Comparison of ENCODE assay signal across 1 cellular context in the genomic region with DNA sequence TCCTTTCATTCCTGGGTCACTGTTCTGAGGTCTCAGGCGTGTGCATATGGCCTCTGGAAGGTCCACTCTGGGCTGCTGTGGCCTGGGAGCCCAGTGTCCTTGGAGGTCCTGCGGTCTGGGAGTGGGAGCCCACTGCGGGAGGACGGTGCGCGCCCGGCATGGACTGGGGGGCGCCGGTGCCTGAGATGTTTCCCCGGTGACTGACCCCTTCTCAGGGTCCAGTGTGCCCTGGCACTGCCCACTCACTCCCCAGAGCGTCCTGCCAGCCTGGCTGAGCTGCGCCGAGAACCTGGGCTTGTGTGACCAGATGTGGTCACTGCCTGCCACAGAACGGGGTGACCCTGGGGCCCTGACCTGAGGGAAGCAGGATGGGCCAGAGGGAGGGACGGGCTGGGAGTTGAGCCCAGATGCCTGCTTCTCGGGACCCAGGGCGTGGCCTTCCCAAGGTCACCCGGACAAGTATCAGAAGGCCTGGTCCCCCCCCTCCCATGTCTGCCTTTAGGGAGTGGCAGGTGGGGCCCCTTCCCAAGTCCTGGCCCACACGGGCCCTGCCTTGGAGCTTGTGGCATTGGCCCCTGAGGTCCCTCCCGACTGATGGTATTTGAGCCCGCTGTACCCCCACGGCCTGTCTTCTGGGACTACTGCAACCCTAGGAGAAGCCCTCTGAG.
TF ChIP-seq lines count a peak whose summit lies in the region.

No MANE protein-coding gene starts in this region.

TF ChIP-seq in K562, 482 proteins besides CTCF, POLR2A, EP300 and RAD21:
- TF ChIP-seq, protein P1, sequence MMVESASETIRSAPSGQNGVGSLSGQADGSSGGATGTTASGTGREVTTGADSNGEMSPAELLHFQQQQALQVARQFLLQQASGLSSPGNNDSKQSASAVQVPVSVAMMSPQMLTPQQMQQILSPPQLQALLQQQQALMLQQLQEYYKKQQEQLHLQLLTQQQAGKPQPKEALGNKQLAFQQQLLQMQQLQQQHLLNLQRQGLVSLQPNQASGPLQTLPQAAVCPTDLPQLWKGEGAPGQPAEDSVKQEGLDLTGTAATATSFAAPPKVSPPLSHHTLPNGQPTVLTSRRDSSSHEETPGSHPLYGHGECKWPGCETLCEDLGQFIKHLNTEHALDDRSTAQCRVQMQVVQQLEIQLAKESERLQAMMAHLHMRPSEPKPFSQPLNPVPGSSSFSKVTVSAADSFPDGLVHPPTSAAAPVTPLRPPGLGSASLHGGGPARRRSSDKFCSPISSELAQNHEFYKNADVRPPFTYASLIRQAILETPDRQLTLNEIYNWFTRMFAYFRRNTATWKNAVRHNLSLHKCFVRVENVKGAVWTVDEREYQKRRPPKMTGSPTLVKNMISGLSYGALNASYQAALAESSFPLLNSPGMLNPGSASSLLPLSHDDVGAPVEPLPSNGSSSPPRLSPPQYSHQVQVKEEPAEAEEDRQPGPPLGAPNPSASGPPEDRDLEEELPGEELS (CRISPR knock-in tag; IDR thresholded peaks at IDR 0.05; ENCODE audit: borderline replicate concordance) = 0 out of 2 replicates have a peak, but pooled peaks have one; percentile 35
- TF ChIP-seq ZNF77 (CRISPR knock-in tag; IDR thresholded peaks at IDR 0.05) (0 out of 2 replicates have a peak, but pooled peaks have one; percentile 40), HNRNPL (IDR thresholded peaks at IDR 0.05; ENCODE audit: low read depth, low read length) (peak; percentile 32; the same call in 1 of the 2 replicates), ZNF146 (CRISPR knock-in tag; IDR thresholded peaks at IDR 0.05; ENCODE audit: unreplicated experiment) (no peak), POLR2G (IDR thresholded peaks at IDR 0.05; ENCODE audit: low read depth, low read length) (peak; percentile 11), ZKSCAN8 (CRISPR knock-in tag; IDR thresholded peaks at IDR 0.05) (no peak), PYGO2 (tag; IDR thresholded peaks at IDR 0.05) (no peak), ZC3H4 (CRISPR knock-in tag; IDR thresholded peaks at IDR 0.05; ENCODE audit: borderline replicate concordance) (0 out of 2 replicates have a peak, but pooled peaks have one; percentile 48), ZNF589 (CRISPR knock-in tag; IDR thresholded peaks at IDR 0.05; ENCODE audit: low read depth) (no peak), NR2C1 (IDR thresholded peaks at IDR 0.05) (no peak), NR2C1 (tag; IDR thresholded peaks at IDR 0.05) (no peak), ZNF12 (CRISPR knock-in tag; IDR thresholded peaks at IDR 0.05) (0 out of 2 replicates have a peak, but pooled peaks have one; percentile 4), ESRRA (IDR thresholded peaks at IDR 0.05; ENCODE audit: borderline replicate concordance, low read depth) (peak; percentile 89), MBD2 (IDR thresholded peaks at IDR 0.05; ENCODE audit: borderline replicate concordance, low read depth) (0 out of 2 replicates have a peak, but pooled peaks have one; percentile 9), ZBTB17 (CRISPR knock-in tag; IDR thresholded peaks at IDR 0.05) (peak; percentile 11; the same call in 1 of the 2 replicates), RBFOX2 (IDR thresholded peaks at IDR 0.05; ENCODE audit: low read depth, low read length) (peak; percentile 42; the same call in 1 of the 2 replicates), FIP1L1 (IDR thresholded peaks at IDR 0.05; ENCODE audit: low read depth, low read length, poor library complexity, severe bottlenecking) (peak; percentile 31), CLOCK (CRISPR knock-in tag; IDR thresholded peaks at IDR 0.05; ENCODE audit: borderline replicate concordance) (no peak), RBM39 (optimal IDR thresholded peaks at IDR 0.05; ENCODE audit: low read depth, low read length) (no peak), FOXK2 (conservative IDR thresholded peaks at IDR 0.05 in 1 of 2, IDR thresholded peaks at IDR 0.05 in 1 of 2; ENCODE audit: low read depth in 2 of 2) (no peak), MIER1 (IDR thresholded peaks at IDR 0.05; ENCODE audit: low read depth) (no peak)
- TF ChIP-seq, protein P2, sequence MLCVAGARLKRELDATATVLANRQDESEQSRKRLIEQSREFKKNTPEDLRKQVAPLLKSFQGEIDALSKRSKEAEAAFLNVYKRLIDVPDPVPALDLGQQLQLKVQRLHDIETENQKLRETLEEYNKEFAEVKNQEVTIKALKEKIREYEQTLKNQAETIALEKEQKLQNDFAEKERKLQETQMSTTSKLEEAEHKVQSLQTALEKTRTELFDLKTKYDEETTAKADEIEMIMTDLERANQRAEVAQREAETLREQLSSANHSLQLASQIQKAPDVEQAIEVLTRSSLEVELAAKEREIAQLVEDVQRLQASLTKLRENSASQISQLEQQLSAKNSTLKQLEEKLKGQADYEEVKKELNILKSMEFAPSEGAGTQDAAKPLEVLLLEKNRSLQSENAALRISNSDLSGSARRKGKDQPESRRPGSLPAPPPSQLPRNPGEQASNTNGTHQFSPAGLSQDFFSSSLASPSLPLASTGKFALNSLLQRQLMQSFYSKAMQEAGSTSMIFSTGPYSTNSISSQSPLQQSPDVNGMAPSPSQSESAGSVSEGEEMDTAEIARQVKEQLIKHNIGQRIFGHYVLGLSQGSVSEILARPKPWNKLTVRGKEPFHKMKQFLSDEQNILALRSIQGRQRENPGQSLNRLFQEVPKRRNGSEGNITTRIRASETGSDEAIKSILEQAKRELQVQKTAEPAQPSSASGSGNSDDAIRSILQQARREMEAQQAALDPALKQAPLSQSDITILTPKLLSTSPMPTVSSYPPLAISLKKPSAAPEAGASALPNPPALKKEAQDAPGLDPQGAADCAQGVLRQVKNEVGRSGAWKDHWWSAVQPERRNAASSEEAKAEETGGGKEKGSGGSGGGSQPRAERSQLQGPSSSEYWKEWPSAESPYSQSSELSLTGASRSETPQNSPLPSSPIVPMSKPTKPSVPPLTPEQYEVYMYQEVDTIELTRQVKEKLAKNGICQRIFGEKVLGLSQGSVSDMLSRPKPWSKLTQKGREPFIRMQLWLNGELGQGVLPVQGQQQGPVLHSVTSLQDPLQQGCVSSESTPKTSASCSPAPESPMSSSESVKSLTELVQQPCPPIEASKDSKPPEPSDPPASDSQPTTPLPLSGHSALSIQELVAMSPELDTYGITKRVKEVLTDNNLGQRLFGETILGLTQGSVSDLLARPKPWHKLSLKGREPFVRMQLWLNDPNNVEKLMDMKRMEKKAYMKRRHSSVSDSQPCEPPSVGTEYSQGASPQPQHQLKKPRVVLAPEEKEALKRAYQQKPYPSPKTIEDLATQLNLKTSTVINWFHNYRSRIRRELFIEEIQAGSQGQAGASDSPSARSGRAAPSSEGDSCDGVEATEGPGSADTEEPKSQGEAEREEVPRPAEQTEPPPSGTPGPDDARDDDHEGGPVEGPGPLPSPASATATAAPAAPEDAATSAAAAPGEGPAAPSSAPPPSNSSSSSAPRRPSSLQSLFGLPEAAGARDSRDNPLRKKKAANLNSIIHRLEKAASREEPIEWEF (CRISPR knock-in tag; IDR thresholded peaks at IDR 0.05) = no peak
